In genomic region chr9:113588936-113589335, GRCh38 we compare ENCODE assay signal across 17 cellular contexts.
A peak's percentile ranks its signal among the peaks of the same experiment; 100 is the strongest.
DNase-seq lines count a peak whose midpoint lies in the region; ATAC-seq and TF ChIP-seq lines count a peak whose summit lies in the region.
"Had no signal": no experiment of that assay in that cellular context is flagged by ENCODE, and none has a peak within 500 bp of the region (broad histone marks: within the 10 kb centered on the region; RNA-seq: fewer than 3 reads in every experiment).

No MANE protein-coding gene starts in this region.

- H3K36me3 ChIP-seq in ascending aorta (peaks cover 18 to 42% of the 10 kb centered on the region in 2 donors), suprapubic skin (peaks cover 5% of the 10 kb centered on the region)
- H3K36me3 ChIP-seq in naive thymus-derived CD4-positive, alpha-beta T cell (ENCODE audit: control insufficient read depth in 2 of 3, insufficient read depth in 3 of 3, low read length in 3 of 3): peaks cover 0 to 35% (median 0%) of the 10 kb centered on the region in 3 experiments

- TF ChIP-seq POLR2A in suprapubic skin (IDR thresholded peaks at IDR 0.05): no peak

- H3K4me1 ChIP-seq in ascending aorta (peaks cover 11 to 44% of the 10 kb centered on the region in 2 donors), suprapubic skin (peaks cover 80% of the 10 kb centered on the region)
- H3K4me1 ChIP-seq in naive thymus-derived CD4-positive, alpha-beta T cell (ENCODE audit: control insufficient read depth in 2 of 2, insufficient read depth in 2 of 2, low read length in 2 of 2): peaks cover 5 to 8% of the 10 kb centered on the region in 2 donors

- no peaks in the 10 kb centered on the region for H3K9me3 ChIP-seq in ascending aorta
- no peaks in the 10 kb centered on the region for H3K9me3 ChIP-seq in naive thymus-derived CD4-positive, alpha-beta T cell (ENCODE audit: control insufficient read depth in 2 of 3, low read length in 3 of 3)
- H3K9me3 ChIP-seq in suprapubic skin: no peaks in the 10 kb centered on the region
- H3K9me3 ChIP-seq: mucosa of descending colon had no signal

- no peaks in the 10 kb centered on the region for H3K9me3 Mint-ChIP-seq in activated CD4-positive, alpha-beta T cell treated with anti-CD3 and anti-CD28 coated beads, Interleukin-2, amount 10 ng/mL, durations not matched to agents 7 days and 5 days
- H3K9me3 Mint-ChIP-seq in naive thymus-derived CD4-positive, alpha-beta T cell: no peaks in the 10 kb centered on the region
- H3K9me3 Mint-ChIP-seq in mesothelial cell of epicardium: no peaks in the 10 kb centered on the region
- H3K9me3 Mint-ChIP-seq: brain; GM23338; T-helper 1 cell treated with Interleukin-12 subunit alpha and Interleukin-12 subunit beta and Interleukin-4 antibody, amounts not matched to agents 30 μg/mL and 1 μg/mL, for 36 hours had no signal

- no peak for ATAC-seq in naive thymus-derived CD4-positive, alpha-beta T cell
- ATAC-seq: GM23338, mucosa of descending colon, sciatic nerve had no signal

- TF ChIP-seq CTCF in ascending aorta (IDR thresholded peaks at IDR 0.05) (no peak), suprapubic skin (IDR thresholded peaks at IDR 0.05) (no peak), mesothelial cell of epicardium (IDR thresholded peaks at IDR 0.05; ENCODE audit: unreplicated experiment) (no peak)

- peaks cover 73% of the 10 kb centered on the region for H3K4me1 Mint-ChIP-seq in activated CD4-positive, alpha-beta T cell treated with anti-CD3 and anti-CD28 coated beads, Interleukin-2, amount 10 ng/mL, durations not matched to agents 7 days and 5 days
- peaks cover 26 to 69% (median 39%) of the 10 kb centered on the region in 7 donors for H3K4me1 Mint-ChIP-seq in naive thymus-derived CD4-positive, alpha-beta T cell
- H3K4me1 Mint-ChIP-seq in mesothelial cell of epicardium: peaks cover 5% of the 10 kb centered on the region

- no peak for DNase-seq in activated CD4-positive, alpha-beta T cell treated with anti-CD3 and anti-CD28 coated beads, Interleukin-2, amount 10 ng/mL, durations not matched to agents 7 days and 5 days
- DNase-seq in activated CD4-positive, alpha-beta T cell treated with anti-CD3 and anti-CD28 coated beads, Interleukin-2, amount 50 U/mL, for 4 hours: no peak
- DNase-seq in ascending aorta (ENCODE audit: low spot score in 2 of 2) (no peak), suprapubic skin (ENCODE audit: low spot score in 2 of 2) (no peak), mesothelial cell of epicardium (ENCODE audit: low spot score in 2 of 2, unreplicated experiment in 2 of 2) (no peak), NOMO-1 treated with dmso at 0.1 percent for 144 hours (lab: John Stamatoyannopoulos, UW; ENCODE audit: unreplicated experiment) (no peak), activated gamma-delta T cell (lab: John Stamatoyannopoulos, UW) (no peak)
- DNase-seq in naive thymus-derived CD4-positive, alpha-beta T cell: no peak
- DNase-seq: 8988T; activated naive CD4-positive, alpha-beta T cell; MM.1S; NCI-H1694 treated with DMSO at 0.1 percent for 48 hours had no signal

- POLR2A ChIA-PET in activated CD4-positive, alpha-beta T cell treated with anti-CD3 and anti-CD28 coated beads, Interleukin-2, amount 10 ng/mL, durations not matched to agents 7 days and 5 days (lab: Charles Lee): no interaction called here
- POLR2A ChIA-PET in naive thymus-derived CD4-positive, alpha-beta T cell (lab: Charles Lee): interaction anchor here (0.7 to 2.5 kb wide), 3 partner anchors 10 to 72 kb away, joined by 3 to 8 read pairs (median 3); no protein-coding TSS in a partner anchor

- no peak overlapping the region for H3K4me3 Mint-ChIP-seq in activated CD4-positive, alpha-beta T cell treated with anti-CD3 and anti-CD28 coated beads, Interleukin-2, amount 10 ng/mL, durations not matched to agents 7 days and 5 days
- H3K4me3 Mint-ChIP-seq in naive thymus-derived CD4-positive, alpha-beta T cell: peak overlapping the region in 3 of 10 donors; percentile 35 to 59 (median 45)
- H3K4me3 Mint-ChIP-seq in mesothelial cell of epicardium: no peak overlapping the region
- H3K4me3 Mint-ChIP-seq: brain; GM23338; T-helper 1 cell treated with Interleukin-12 subunit alpha and Interleukin-12 subunit beta and Interleukin-4 antibody, amounts not matched to agents 30 μg/mL and 1 μg/mL, for 36 hours had no signal

- peaks cover 23% of the 10 kb centered on the region for H3K36me3 Mint-ChIP-seq in activated CD4-positive, alpha-beta T cell treated with anti-CD3 and anti-CD28 coated beads, Interleukin-2, amount 10 ng/mL, durations not matched to agents 7 days and 5 days (ENCODE audit: low read depth)
- peaks cover 0 to 12% (median 11%) of the 10 kb centered on the region in 5 donors for H3K36me3 Mint-ChIP-seq in naive thymus-derived CD4-positive, alpha-beta T cell
- peaks cover 10% of the 10 kb centered on the region for H3K36me3 Mint-ChIP-seq in mesothelial cell of epicardium

- intact Hi-C loops in ascending aorta (cut with DNase I): loop anchor here (5.0 kb wide), 1 partner anchor 312 kb away; the partner anchor contains the start of genes CDC26 and PRPF4
- intact Hi-C loops in naive thymus-derived CD4-positive, alpha-beta T cell (cut with micrococcal nuclease): loop anchor here in 1 of 2 donors (1.0 kb wide), 1 partner anchor 10 kb away; no protein-coding TSS in a partner anchor

- H3K27me3 ChIP-seq in ascending aorta (no peaks in the 10 kb centered on the region), suprapubic skin (no peaks in the 10 kb centered on the region)
- no peaks in the 10 kb centered on the region for H3K27me3 ChIP-seq in naive thymus-derived CD4-positive, alpha-beta T cell (ENCODE audit: control insufficient read depth in 2 of 2, insufficient read depth in 2 of 2, low read length in 2 of 2)

- peak overlapping the region; percentile 68 to 96 for H3K27ac ChIP-seq in ascending aorta
- no peak overlapping the region for H3K27ac ChIP-seq in naive thymus-derived CD4-positive, alpha-beta T cell (ENCODE audit: low read depth, low read length)
- H3K27ac ChIP-seq in suprapubic skin: peak overlapping the region; percentile 24

- no peaks in the 10 kb centered on the region for H3K27me3 Mint-ChIP-seq in activated CD4-positive, alpha-beta T cell treated with anti-CD3 and anti-CD28 coated beads, Interleukin-2, amount 10 ng/mL, durations not matched to agents 7 days and 5 days
- H3K27me3 Mint-ChIP-seq in naive thymus-derived CD4-positive, alpha-beta T cell: no peaks in the 10 kb centered on the region
- no peaks in the 10 kb centered on the region for H3K27me3 Mint-ChIP-seq in mesothelial cell of epicardium (ENCODE audit: low read depth)

- H3K4me3 ChIP-seq in ascending aorta: no peak overlapping the region
- no peak overlapping the region for H3K4me3 ChIP-seq in naive thymus-derived CD4-positive, alpha-beta T cell (ENCODE audit: low read length)
- H3K4me3 ChIP-seq in suprapubic skin: no peak overlapping the region
- H3K4me3 ChIP-seq: GM23338, mucosa of descending colon had no signal

- CTCF ChIA-PET in activated CD4-positive, alpha-beta T cell treated with anti-CD3 and anti-CD28 coated beads, Interleukin-2, amount 10 ng/mL, durations not matched to agents 7 days and 5 days (lab: Charles Lee): interaction anchor here (0.9 to 12.5 kb wide), 8 partner anchors 9 to 314 kb away, joined by 3 to 123 read pairs (median 4); partner anchors contain the start of genes ALAD, C9orf43, CDC26 and POLE3
- CTCF ChIA-PET in naive thymus-derived CD4-positive, alpha-beta T cell (lab: Charles Lee): interaction anchor here (0.7 to 6.0 kb wide), 9 partner anchors 10 to 314 kb away, joined by 3 to 80 read pairs (median 9); partner anchors contain the start of genes ALAD, CDC26 and PRPF4

- H3K27ac Mint-ChIP-seq in activated CD4-positive, alpha-beta T cell treated with anti-CD3 and anti-CD28 coated beads, Interleukin-2, amount 10 ng/mL, durations not matched to agents 7 days and 5 days: peak overlapping the region; percentile 54
- peak overlapping the region in 8 of 9 donors; percentile 18 to 86 (median 57) for H3K27ac Mint-ChIP-seq in naive thymus-derived CD4-positive, alpha-beta T cell
- H3K27ac Mint-ChIP-seq in mesothelial cell of epicardium: no peak overlapping the region
- H3K27ac Mint-ChIP-seq: GM23338; T-helper 1 cell treated with Interleukin-12 subunit alpha and Interleukin-12 subunit beta and Interleukin-4 antibody, amounts not matched to agents 30 μg/mL and 1 μg/mL, for 36 hours had no signal

- no peak for TF ChIP-seq EP300 in suprapubic skin (IDR thresholded peaks at IDR 0.05)

- WGBS in suprapubic skin: 38% methylated on average over 1 of the region's 1 CpG
